10 cellular contexts compared by ENCODE assay signal in genomic region chr9:83047839-83048775, GRCh38. TPM values are rescaled to one million over a fixed set of nuclear protein-coding genes. Genes with fewer than 3 reads are reported as not detected.
DNase-seq lines count a peak whose midpoint lies in the region; ATAC-seq and TF ChIP-seq lines count a peak whose summit lies in the region.
"Had no signal": no experiment of that assay in that cellular context is flagged by ENCODE, and none has a peak within 500 bp of the region (broad histone marks: within the 10 kb centered on the region; RNA-seq: fewer than 3 reads in every experiment).

No MANE protein-coding gene starts in this region.

- no peak for TF ChIP-seq CTCF in body of pancreas (IDR thresholded peaks at IDR 0.05)
- no peak for TF ChIP-seq CTCF in colonic mucosa (IDR thresholded peaks at IDR 0.05)

- H3K4me1 ChIP-seq in body of pancreas: peaks cover 28% of the 10 kb centered on the region
- no peaks in the 10 kb centered on the region for H3K4me1 ChIP-seq in colonic mucosa

- TF ChIP-seq POLR2A in body of pancreas (IDR thresholded peaks at IDR 0.05): no peak

- no peak overlapping the region for H3K4me3 ChIP-seq in body of pancreas
- no peak overlapping the region for H3K4me3 ChIP-seq in colonic mucosa
- H3K4me3 ChIP-seq: smooth muscle cell had no signal

- DNase-seq in A172 (ENCODE audit: low spot score) (peak; percentile 94), M059J (ENCODE audit: low read depth) (peak; percentile 91), body of pancreas (peak; percentile 81 to 91 (median 88)), kidney glomerular epithelial cell (lab: John Stamatoyannopoulos, UW) (peak; percentile 79), putamen (ENCODE audit: low spot score) (no peak), colonic mucosa (no peak)
- DNase-seq in activated CD4-positive, alpha-beta T cell treated with anti-CD3 and anti-CD28 coated beads, Interleukin-2, amount 50 U/mL, for 48 hours: no peak

- 30 to 44% methylated on average over 11 of the region's 11 CpGs for WGBS in body of pancreas, 2 donors

- ATAC-seq in body of pancreas (peak; percentile 95), GM21423 (IDR thresholded peaks at IDR 0.05; ENCODE audit: unreplicated experiment) (no peak)

- H3K9me3 ChIP-seq in body of pancreas: no peaks in the 10 kb centered on the region
- H3K9me3 ChIP-seq in colonic mucosa: no peaks in the 10 kb centered on the region

- H3K36me3 ChIP-seq in body of pancreas (replicated peaks in 1 of 2; ENCODE audit: insufficient read depth in 1 of 2, low read depth in 2 of 2) (no peaks in the 10 kb centered on the region), colonic mucosa (no peaks in the 10 kb centered on the region)

- intact Hi-C loops in body of pancreas (cut with DNase I): no loop called here
- intact Hi-C loops in colonic mucosa (cut with DNase I): no loop called here

- no peak overlapping the region for H3K9ac ChIP-seq in colonic mucosa (ENCODE audit: low read depth in 2 of 2, low read length in 2 of 2)

- H3K27me3 ChIP-seq in body of pancreas (no peaks in the 10 kb centered on the region), colonic mucosa (no peaks in the 10 kb centered on the region)

- H3K27ac ChIP-seq in body of pancreas (peak overlapping the region; percentile 55 to 81 (median 70)), colonic mucosa (no peak overlapping the region)

RNA-seq across cellular contexts. Expression of gene RASEF, which starts 14.8 kb away (rescaled TPM):
- total RNA-seq in A172 (2014; rRNA removed; shearing (Covaris generic)): 3.0 and 4.0 TPM in 2 replicates
- 2.5 TPM in 2 replicates for total RNA-seq in M059J (2014; rRNA removed; shearing (Covaris generic))
- total RNA-seq in body of pancreas (10 to 100 TPM; 49.5 to 59.7 TPM), colonic mucosa (10 to 100 TPM; 36.8 to 38.9 TPM)
- total RNA-seq: myocyte had no signal

Comparison
In these comparisons a context has a peak if more than half of its experiments do, and no peak if none do; other contexts are left out.
1. DNase-seq: peak in A172 (single experiment), M059J (single experiment), body of pancreas (4 of 4) and kidney glomerular epithelial cell (single experiment); none in putamen (single experiment), activated CD4-positive, alpha-beta T cell treated with anti-CD3 and anti-CD28 coated beads, Interleukin-2, amount 50 U/mL, for 48 hours (0 of 2) and colonic mucosa (single experiment).